21 cellular contexts compared by ENCODE assay signal in the genomic region with DNA sequence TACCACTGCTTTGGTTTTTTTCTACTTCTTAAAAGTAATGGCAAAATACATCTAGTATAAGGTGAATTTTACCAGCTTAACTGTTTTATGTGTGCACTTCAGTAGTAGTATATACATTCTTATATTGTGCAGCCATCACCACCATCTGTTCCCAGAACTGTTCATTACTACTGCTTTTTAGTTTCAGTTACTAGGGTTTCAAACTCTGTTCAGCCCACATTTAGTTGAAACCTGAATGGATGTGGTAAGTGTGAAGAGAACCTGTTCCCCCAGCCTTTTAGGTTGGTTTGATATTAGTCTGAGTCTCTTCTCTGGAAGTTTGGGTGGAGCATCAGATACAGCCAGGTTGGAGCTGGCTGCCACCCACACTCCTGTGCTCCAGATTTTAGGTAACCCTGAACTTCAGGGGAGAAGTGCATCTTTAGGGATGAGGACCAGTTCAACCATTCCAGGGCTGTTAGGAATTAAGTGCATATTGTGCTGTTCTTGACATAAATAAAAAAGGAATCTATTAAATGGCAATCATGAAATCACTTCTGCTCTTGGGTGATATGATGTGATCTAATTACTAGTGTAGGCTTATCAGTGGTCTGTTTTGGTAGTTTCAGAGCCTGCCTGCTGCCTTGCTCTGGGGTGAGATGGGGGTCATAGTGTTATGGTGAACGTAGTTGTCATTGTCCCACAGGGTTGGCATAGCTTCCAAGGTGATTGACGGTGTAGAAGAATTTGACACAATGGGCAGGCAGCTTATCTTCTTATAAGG.
DNase-seq lines count a peak whose midpoint lies in the region; ATAC-seq and TF ChIP-seq lines count a peak whose summit lies in the region.
"Had no signal": no experiment of that assay in that cellular context is flagged by ENCODE, and none has a peak within 500 bp of the region (broad histone marks: within the 10 kb centered on the region; RNA-seq: fewer than 3 reads in every experiment).

No MANE protein-coding gene starts in this region.

- peaks cover 10% of the 10 kb centered on the region for H3K79me2 ChIP-seq in DND-41 (ENCODE audit: insufficient read depth, low read length)

- peaks cover 88% of the 10 kb centered on the region for H3K36me3 ChIP-seq in DND-41 (ENCODE audit: insufficient read depth, low read length)
- H3K36me3 ChIP-seq: uterus had no signal

- no peak overlapping the region for H3K4me3 ChIP-seq in DND-41 (ENCODE audit: low read depth in 1 of 2, low read length in 2 of 2)
- H3K4me3 ChIP-seq: GM23248, heart right ventricle, lower lobe of right lung, pancreas, uterus had no signal

- TF ChIP-seq CTCF in DND-41 (IDR thresholded peaks at IDR 0.05; ENCODE audit: borderline replicate concordance, extremely low read depth, low read length, poor library complexity, severe bottlenecking), result no peak

- H3K27me3 ChIP-seq in DND-41 (ENCODE audit: insufficient read depth, low read length, poor library complexity), result no peaks in the 10 kb centered on the region
- H3K27me3 ChIP-seq: heart right ventricle, pancreas, uterus had no signal

- no peak overlapping the region for H3K9ac ChIP-seq in DND-41 (ENCODE audit: low read depth, low read length)
- H3K9ac ChIP-seq: GM23248 had no signal

- H4K20me1 ChIP-seq in DND-41 (ENCODE audit: insufficient read depth, low read length), result no peaks in the 10 kb centered on the region

- DNase-seq in DND-41 (no peak), medulla oblongata (ENCODE audit: extremely low spot score) (no peak), D341Med (ENCODE audit: low spot score) (no peak), retina (no peak)
- DNase-seq in stimulated activated naive CD4-positive, alpha-beta T cell treated with Interleukin-2 at 50 U/mL for 16 hours (lab: John Stamatoyannopoulos, UW), result no peak
- DNase-seq: activated naive CD4-positive, alpha-beta T cell treated with anti-CD3 and anti-CD28 coated beads, Interleukin-2, amount 10 ng/mL, durations not matched to agents 7 days and 5 days; COR-L47; EL; GM23248; heart right ventricle; lower lobe of right lung; NCI-H1105 treated with DMSO at 0.1 percent for 48 hours; NCI-H2107; NCI-H524; pancreas; stimulated activated CD4-positive, alpha-beta T cell treated with anti-CD3 and anti-CD28 coated beads, Interleukin-1b, Interleukin-23, amount 100 ng/mL, for 48 hours; uterus had no signal

- no peak for ATAC-seq in DND-41 (ENCODE audit: insufficient read depth, low read depth)
- ATAC-seq in GM19025 (IDR thresholded peaks at IDR 0.05; ENCODE audit: low read depth, unreplicated experiment), result peak; percentile 49
- peak; percentile 78 for ATAC-seq in HG02852 (IDR thresholded peaks at IDR 0.05; ENCODE audit: unreplicated experiment)
- ATAC-seq in SK-N-SH treated with all-trans-retinoic acid at 6 μM for 48 hours, result no peak
- ATAC-seq: heart right ventricle, lower lobe of right lung, pancreas, Right ventricle myocardium inferior had no signal

- peak overlapping the region; percentile 7; the same call in 1 of the 2 replicates for H3K27ac ChIP-seq in DND-41 (ENCODE audit: low read length)
- H3K27ac ChIP-seq: GM23248, heart right ventricle, lower lobe of right lung, pancreas, uterus had no signal

- H3K9me3 ChIP-seq in DND-41 (ENCODE audit: insufficient read depth, low read length, severe bottlenecking), result no peaks in the 10 kb centered on the region
- H3K9me3 ChIP-seq: heart right ventricle, lower lobe of right lung, pancreas, uterus had no signal

- H3K4me1 ChIP-seq in DND-41 (ENCODE audit: insufficient read depth, low read length), result peaks cover 25% of the 10 kb centered on the region
- H3K4me1 ChIP-seq: pancreas, uterus had no signal

- H2AFZ ChIP-seq in DND-41 (ENCODE audit: low read depth, low read length), result no peak overlapping the region
- H2AFZ ChIP-seq: GM23248 had no signal

- no peak overlapping the region for H3K4me2 ChIP-seq in DND-41 (ENCODE audit: insufficient read depth, low read length)

TF ChIP-seq in SK-N-SH treated with all-trans-retinoic acid at 6 μM for 48 hours, 23 proteins besides CTCF, POLR2A, EP300 and RAD21:
- TF ChIP-seq TSHZ2 (CRISPR knock-in tag; IDR thresholded peaks at IDR 0.05), result peak; percentile 60; the same call in 1 of the 2 replicates
- peak; percentile 69; the same call in 1 of the 2 replicates for TF ChIP-seq TCF4 (CRISPR knock-in tag; IDR thresholded peaks at IDR 0.05; ENCODE audit: borderline replicate concordance)
- no peak for TF ChIP-seq CSDC2 (CRISPR knock-in tag; IDR thresholded peaks at IDR 0.05)

Comparison
In these comparisons a context has a peak if more than half of its experiments do, and no peak if none do; other contexts are left out.
1. ATAC-seq: peak in GM19025 (single experiment) and HG02852 (single experiment); none in DND-41 (single experiment) and SK-N-SH treated with all-trans-retinoic acid at 6 μM for 48 hours (single experiment).